In the genomic region with DNA sequence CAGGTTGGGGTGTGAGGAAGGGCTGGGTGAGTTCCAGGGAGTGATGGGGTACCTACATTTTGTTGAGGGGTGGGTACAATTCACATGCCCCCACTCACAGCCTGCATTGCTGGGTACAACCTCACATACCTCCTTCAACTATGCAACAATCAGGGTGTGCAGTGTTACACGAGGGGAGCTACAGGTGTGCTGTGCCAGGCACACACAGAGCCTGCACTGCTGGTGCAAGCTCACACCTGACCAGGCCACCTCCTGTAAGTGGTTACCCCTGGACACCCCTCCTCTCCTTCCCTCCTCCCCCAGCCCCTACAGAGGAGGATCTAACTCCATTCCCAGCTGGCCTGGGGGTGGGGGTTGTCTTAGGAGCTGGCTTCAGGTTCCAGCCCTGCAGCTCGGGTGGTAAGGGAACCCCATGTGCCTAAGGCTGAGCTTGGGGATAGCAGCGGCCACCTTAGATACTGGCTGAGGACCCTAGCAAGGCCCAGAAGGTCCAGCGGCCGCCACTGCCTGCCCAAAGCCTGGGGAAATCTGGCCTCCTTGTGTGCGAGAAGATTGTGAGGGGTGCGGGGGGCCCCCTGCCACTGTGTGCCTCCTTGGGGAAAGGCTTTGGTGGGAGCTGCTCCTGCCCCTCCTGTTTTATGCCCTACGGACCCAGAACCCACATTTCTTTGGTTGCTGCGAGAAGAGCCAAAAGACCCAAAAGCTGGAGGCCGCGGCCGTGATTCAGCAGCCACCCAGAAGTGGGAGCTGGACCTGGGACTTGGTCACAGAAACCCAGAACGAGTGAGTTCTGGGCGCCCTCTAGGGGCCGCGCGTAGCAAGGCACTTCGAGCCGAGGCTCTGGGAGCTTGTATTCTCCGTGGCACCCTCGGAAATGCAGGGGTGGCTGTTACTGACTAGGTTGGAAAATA, we compare ENCODE assay signal across 8 cellular contexts. TPM values are rescaled to one million over a fixed set of nuclear protein-coding genes. Genes with fewer than 3 reads are reported as not detected.
DNase-seq lines count a peak whose midpoint lies in the region; ATAC-seq and TF ChIP-seq lines count a peak whose summit lies in the region.

No MANE protein-coding gene starts in this region.

- H3K27me3 ChIP-seq in lower lobe of right lung (ENCODE audit: low read depth) = peaks cover 100% of the 10 kb centered on the region

- in situ Hi-C loops in G401 (cut with HindIII; ENCODE audit: low sequenced_read_pairs) = no loop called here

- H3K4me1 ChIP-seq in lower lobe of right lung = peaks cover 15% of the 10 kb centered on the region

- peak overlapping the region; percentile 31 for H3K4me3 ChIP-seq in coronary artery
- no peak overlapping the region for H3K4me3 ChIP-seq in lower lobe of right lung

- ATAC-seq in HG03139 (IDR thresholded peaks at IDR 0.05; ENCODE audit: unreplicated experiment) (peak; percentile 71), lower lobe of right lung (peak; percentile 87 to 90), GM18867 (IDR thresholded peaks at IDR 0.05; ENCODE audit: unreplicated experiment) (no peak)

- TF ChIP-seq CTCF in coronary artery (IDR thresholded peaks at IDR 0.05) (peak; percentile 97), lower lobe of right lung (IDR thresholded peaks at IDR 0.05) (peak; percentile 97)

- intact Hi-C loops in lower lobe of right lung (cut with DNase I) = no loop called here

- no peaks in the 10 kb centered on the region for H3K9me3 ChIP-seq in lower lobe of right lung

- DNase-seq in G401 (ENCODE audit: low spot score) (peak; percentile 82), NCI-H748 treated with DMSO at 0.1 percent for 48 hours (lab: John Stamatoyannopoulos, UW) (peak; percentile 35), coronary artery (ENCODE audit: low spot score) (no peak), lower lobe of right lung (peak; percentile 86)
- DNase-seq in activated CD4-positive, alpha-beta T cell treated with anti-CD3 and anti-CD28 coated beads, Interleukin-2, amount 50 U/mL, for 24 hours (ENCODE audit: low read depth in 1 of 2, low spot score in 1 of 2) = peak; percentile 77 to 78
- DNase-seq in stimulated activated CD4-positive, alpha-beta T cell treated with anti-CD3 and anti-CD28 coated beads, TNF-alpha, amount 100 ng/mL, for 48 hours (ENCODE audit: low read depth in 3 of 3) = peak; percentile 68 to 78 (median 72)

- no peak overlapping the region for H3K27ac ChIP-seq in coronary artery
- H3K27ac ChIP-seq in lower lobe of right lung = no peak overlapping the region

- no peaks in the 10 kb centered on the region for H3K36me3 ChIP-seq in lower lobe of right lung

RNA-seq across cellular contexts. Expression of gene TLX1, which starts 10.8 kb away (rescaled TPM):
- total RNA-seq in G401 (2014; rRNA removed; shearing (Covaris generic)) = 0.14 TPM in 1 of 2 replicates, not detected in the other
- total RNA-seq in lower lobe of right lung = not detected
